Comparison of ENCODE assay signal across 22 cellular contexts in the genomic region with DNA sequence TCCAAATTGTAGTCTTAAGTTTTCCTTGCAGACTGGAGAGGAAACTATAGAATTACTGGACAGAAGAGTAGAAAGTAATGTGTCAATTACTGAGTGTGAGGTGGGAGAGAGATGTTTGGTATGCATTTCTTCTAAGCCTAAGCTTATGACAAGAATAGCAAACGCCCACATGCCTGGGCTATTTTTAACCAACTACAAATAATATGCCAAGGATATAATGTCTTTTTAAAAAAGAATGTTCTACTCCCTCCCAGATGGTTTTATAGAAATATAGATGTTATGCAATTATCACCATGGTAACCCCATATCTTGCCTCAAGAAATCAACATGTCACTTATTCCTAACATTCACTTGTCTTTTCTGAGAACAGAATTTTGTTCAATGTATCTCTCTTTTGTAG.
A peak's percentile ranks its signal among the peaks of the same experiment; 100 is the strongest.
DNase-seq lines count a peak whose midpoint lies in the region; ATAC-seq, FAIRE-seq and TF ChIP-seq lines count a peak whose summit lies in the region.
"Had no signal": no experiment of that assay in that cellular context is flagged by ENCODE, and none has a peak within 500 bp of the region (broad histone marks: within the 10 kb centered on the region; RNA-seq: fewer than 3 reads in every experiment).

No MANE protein-coding gene starts in this region.

- no peak overlapping the region for H3K27ac ChIP-seq in astrocyte (ENCODE audit: low read depth, low read length)
- no peak overlapping the region for H3K27ac ChIP-seq in lower lobe of right lung
- H3K27ac ChIP-seq: KMS-11, neutrophil, right lobe of liver, WERI-Rb-1 had no signal

- peak overlapping the region; percentile 17 for H3K4me2 ChIP-seq in astrocyte (ENCODE audit: low read length)
- H3K4me2 ChIP-seq: KMS-11 had no signal

- H3K27me3 Mint-ChIP-seq in astrocyte (ENCODE audit: low read depth, unreplicated experiment) = no peaks in the 10 kb centered on the region
- H3K27me3 Mint-ChIP-seq: activated CD8-positive, alpha-beta T cell treated with anti-CD3 and anti-CD28 coated beads for 36 hours; CD8-positive, alpha-beta memory T cell; dendritic cell treated with granulocyte-macrophage colony-stimulating factor and Interleukin-4, amounts not matched to agents 40 ng/mL and 50 ng/mL, for 4 days had no signal

- H3K9ac ChIP-seq in astrocyte (ENCODE audit: low read length) = no peak overlapping the region
- H3K9ac ChIP-seq: KMS-11 had no signal

- TF ChIP-seq CTCF in astrocyte (IDR thresholded peaks at IDR 0.05; ENCODE audit: insufficient read depth, low read depth, low read length) (no peak), lower lobe of right lung (IDR thresholded peaks at IDR 0.05) (no peak)

- FAIRE-seq in astrocyte (lab: Jason Lieb, UNC) = no peak
- FAIRE-seq: GM19239, H54, keratinocyte had no signal

- H2AFZ ChIP-seq in astrocyte (ENCODE audit: low read depth, low read length) = no peak overlapping the region

- peaks cover 15% of the 10 kb centered on the region for H3K4me1 Mint-ChIP-seq in astrocyte (ENCODE audit: low read depth, unreplicated experiment)
- H3K4me1 Mint-ChIP-seq: CD8-positive, alpha-beta memory T cell had no signal

- no peaks in the 10 kb centered on the region for H3K27me3 ChIP-seq in astrocyte (ENCODE audit: insufficient read depth, low read length)
- H3K27me3 ChIP-seq in lower lobe of right lung (ENCODE audit: low read depth) = no peaks in the 10 kb centered on the region
- H3K27me3 ChIP-seq: neutrophil, right lobe of liver had no signal

- intact Hi-C loops in lower lobe of right lung (cut with DNase I) = no loop called here

- ATAC-seq in HG02571 (IDR thresholded peaks at IDR 0.05; ENCODE audit: unreplicated experiment) = no peak
- ATAC-seq in lower lobe of right lung = no peak
- ATAC-seq: activated CD8-positive, alpha-beta T cell treated with anti-CD3 and anti-CD28 coated beads for 36 hours; PC-3; right lobe of liver had no signal

- peaks cover 1% of the 10 kb centered on the region for H3K9me3 Mint-ChIP-seq in astrocyte (ENCODE audit: unreplicated experiment)
- H3K9me3 Mint-ChIP-seq: dendritic cell treated with granulocyte-macrophage colony-stimulating factor and Interleukin-4, amounts not matched to agents 40 ng/mL and 50 ng/mL, for 4 days had no signal

- H3K36me3 Mint-ChIP-seq in astrocyte (ENCODE audit: low read depth, unreplicated experiment) = no peaks in the 10 kb centered on the region

- H3K4me3 ChIP-seq in astrocyte (ENCODE audit: insufficient read depth, low read depth, low read length) (no peak overlapping the region), lower lobe of right lung (no peak overlapping the region)
- H3K4me3 ChIP-seq: right lobe of liver had no signal

- no peaks in the 10 kb centered on the region for H4K20me1 ChIP-seq in astrocyte (ENCODE audit: insufficient read depth, low read length)

- no peaks in the 10 kb centered on the region for H3K36me3 ChIP-seq in astrocyte (ENCODE audit: insufficient read depth, low read length)
- no peaks in the 10 kb centered on the region for H3K36me3 ChIP-seq in lower lobe of right lung
- H3K36me3 ChIP-seq: neutrophil, right lobe of liver, WERI-Rb-1 had no signal

- H3K4me1 ChIP-seq in astrocyte (ENCODE audit: insufficient read depth, low read length) = no peaks in the 10 kb centered on the region
- H3K4me1 ChIP-seq in lower lobe of right lung = no peaks in the 10 kb centered on the region
- H3K4me1 ChIP-seq: right lobe of liver had no signal

- H3K4me3 Mint-ChIP-seq in astrocyte (ENCODE audit: unreplicated experiment) = no peak overlapping the region
- H3K4me3 Mint-ChIP-seq: activated CD8-positive, alpha-beta T cell treated with anti-CD3 and anti-CD28 coated beads for 36 hours; CD8-positive, alpha-beta memory T cell; dendritic cell treated with granulocyte-macrophage colony-stimulating factor and Interleukin-4, amounts not matched to agents 40 ng/mL and 50 ng/mL, for 4 days had no signal

- DNase-seq in EH (ENCODE audit: low read depth) (peak; percentile 43), astrocyte (ENCODE audit: low read depth) (peak; percentile 25), fibroblast of peridontal ligament (ENCODE audit: extremely low read depth) (peak; percentile 2), middle frontal gyrus (ENCODE audit: extremely low spot score, low spot score) (peak; percentile 22), lower lobe of right lung (no peak)
- DNase-seq in activated CD4-positive, alpha-beta T cell treated with anti-CD3 and anti-CD28 coated beads, Interleukin-2, amount 50 U/mL, for 48 hours = no peak
- DNase-seq in stimulated activated naive CD4-positive, alpha-beta T cell (lab: John Stamatoyannopoulos, UW) = no peak
- DNase-seq: activated CD8-positive, alpha-beta T cell treated with anti-CD3 and anti-CD28 coated beads for 36 hours; CD8-positive, alpha-beta memory T cell; DND-41; NCI-H1105; NCI-H748 treated with DMSO at 0.1 percent for 48 hours; PC-3; right lobe of liver; WERI-Rb-1 had no signal

- H3K79me2 ChIP-seq in astrocyte (ENCODE audit: insufficient read depth, low read length) = no peaks in the 10 kb centered on the region

- H3K9me3 ChIP-seq in astrocyte (ENCODE audit: insufficient read depth, low read depth, low read length) (no peaks in the 10 kb centered on the region), lower lobe of right lung (no peaks in the 10 kb centered on the region)
- H3K9me3 ChIP-seq: neutrophil, right lobe of liver had no signal

- peak overlapping the region; percentile 11 for H3K27ac Mint-ChIP-seq in astrocyte (ENCODE audit: unreplicated experiment)
- H3K27ac Mint-ChIP-seq: activated CD8-positive, alpha-beta T cell treated with anti-CD3 and anti-CD28 coated beads for 36 hours; CD8-positive, alpha-beta memory T cell; dendritic cell treated with granulocyte-macrophage colony-stimulating factor and Interleukin-4, amounts not matched to agents 40 ng/mL and 50 ng/mL, for 4 days had no signal

Comparison
In these comparisons a context has a peak if more than half of its experiments do, and no peak if none do; other contexts are left out.
1. DNase-seq: peak in EH (single experiment), astrocyte (single experiment), fibroblast of peridontal ligament (single experiment) and middle frontal gyrus (single experiment); none in activated CD4-positive, alpha-beta T cell treated with anti-CD3 and anti-CD28 coated beads, Interleukin-2, amount 50 U/mL, for 48 hours (0 of 2), stimulated activated naive CD4-positive, alpha-beta T cell (0 of 6) and lower lobe of right lung (single experiment).